In the genomic region with DNA sequence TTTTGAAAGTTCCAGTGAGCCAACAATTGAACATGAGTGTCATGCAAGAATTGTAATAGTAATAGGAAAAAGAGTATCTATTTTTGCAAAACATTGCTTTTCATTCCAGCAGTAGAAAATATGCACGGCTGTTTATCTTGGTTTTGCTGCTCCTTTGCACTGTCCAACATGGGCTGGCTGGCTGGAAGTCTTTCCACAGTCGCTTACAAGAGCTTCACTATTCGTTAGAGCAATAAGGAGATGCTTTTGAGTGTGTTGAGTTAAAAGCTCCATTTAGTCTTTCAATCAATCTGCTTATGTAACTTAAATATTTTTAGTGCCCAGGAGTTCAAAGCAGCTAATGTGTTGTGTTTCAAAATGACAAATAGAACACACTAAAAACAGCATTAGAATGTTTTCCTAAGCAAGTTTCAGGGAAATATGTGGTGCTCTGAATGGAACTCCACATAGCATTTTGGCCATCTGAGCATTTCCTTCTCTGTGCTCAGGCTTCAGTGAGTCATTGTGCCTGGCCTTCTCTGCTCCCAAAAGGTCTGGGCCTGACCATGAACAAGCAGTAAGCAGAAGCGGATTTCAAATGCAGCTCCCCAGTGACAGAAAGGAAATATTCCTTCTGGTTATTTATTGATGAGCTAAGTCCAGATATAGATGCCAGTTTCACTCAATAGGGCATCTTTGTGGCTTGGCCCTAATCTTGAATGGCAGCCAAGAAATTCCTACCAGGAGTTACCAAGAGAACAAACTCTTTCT, we compare ENCODE assay signal across 9 cellular contexts.
DNase-seq lines count a peak whose midpoint lies in the region; ATAC-seq and TF ChIP-seq lines count a peak whose summit lies in the region.
"Had no signal": no experiment of that assay in that cellular context is flagged by ENCODE, and none has a peak within 500 bp of the region (broad histone marks: within the 10 kb centered on the region; RNA-seq: fewer than 3 reads in every experiment).

No MANE protein-coding gene starts in this region.

- H3K4me3 Mint-ChIP-seq in osteocyte (ENCODE audit: unreplicated experiment), result no peak overlapping the region
- H3K4me3 Mint-ChIP-seq: activated T-cell treated with anti-CD3 and anti-CD28 coated beads, Interleukin-2, amount 50 U/mL, for 72 hours had no signal

- peaks cover 25% of the 10 kb centered on the region for H3K4me1 Mint-ChIP-seq in osteocyte (ENCODE audit: unreplicated experiment)

- peaks cover 11% of the 10 kb centered on the region for H3K27me3 Mint-ChIP-seq in osteocyte (ENCODE audit: unreplicated experiment)

- H3K9me3 Mint-ChIP-seq in osteocyte (ENCODE audit: unreplicated experiment), result no peaks in the 10 kb centered on the region

- H3K27ac Mint-ChIP-seq in osteocyte (ENCODE audit: unreplicated experiment), result peak overlapping the region; percentile 65
- H3K27ac Mint-ChIP-seq: activated T-cell treated with anti-CD3 and anti-CD28 coated beads, Interleukin-2, amount 50 U/mL, for 72 hours had no signal

- no peaks in the 10 kb centered on the region for H3K36me3 Mint-ChIP-seq in osteocyte (ENCODE audit: unreplicated experiment)

- TF ChIP-seq CTCF in osteocyte (IDR thresholded peaks at IDR 0.05), result no peak

- DNase-seq in AG20443 (ENCODE audit: low spot score) (peak; percentile 74), foreskin melanocyte (peak; percentile 40), osteocyte (ENCODE audit: extremely low spot score, unreplicated experiment) (no peak), COLO668 (lab: John Stamatoyannopoulos, UW; ENCODE audit: unreplicated experiment) (no peak), SK-N-DZ (ENCODE audit: low spot score) (no peak)
- DNase-seq: activated T-cell treated with anti-CD3 and anti-CD28 coated beads, Interleukin-2, amount 50 U/mL, for 72 hours had no signal

- peak; percentile 95 for ATAC-seq in SK-N-SH treated with all-trans-retinoic acid at 6 μM for 48 hours
- ATAC-seq in HG03439 (IDR thresholded peaks at IDR 0.05; ENCODE audit: unreplicated experiment), result no peak
- no peak for ATAC-seq in GM19463 (IDR thresholded peaks at IDR 0.05; ENCODE audit: unreplicated experiment)
- ATAC-seq: activated T-cell treated with anti-CD3 and anti-CD28 coated beads, Interleukin-2, amount 50 U/mL, for 72 hours had no signal

TF ChIP-seq in SK-N-SH treated with all-trans-retinoic acid at 6 μM for 48 hours, 23 proteins besides CTCF, POLR2A, EP300 and RAD21:
- TF ChIP-seq CSDC2 (CRISPR knock-in tag; IDR thresholded peaks at IDR 0.05) (no peak), BACH2 (CRISPR knock-in tag; IDR thresholded peaks at IDR 0.05; ENCODE audit: borderline replicate concordance) (no peak)
TF ChIP-seq in SK-N-SH treated with all-trans-retinoic acid at 6 μM for 48 hours: peak in this region for 0.

Comparison
In these comparisons a context has a peak if more than half of its experiments do, and no peak if none do; other contexts are left out.
1. DNase-seq: peak in AG20443 (single experiment) and foreskin melanocyte (single experiment); none in osteocyte (single experiment), COLO668 (single experiment) and SK-N-DZ (single experiment).